ENCODE assay signal across 32 cellular contexts in the genomic region with DNA sequence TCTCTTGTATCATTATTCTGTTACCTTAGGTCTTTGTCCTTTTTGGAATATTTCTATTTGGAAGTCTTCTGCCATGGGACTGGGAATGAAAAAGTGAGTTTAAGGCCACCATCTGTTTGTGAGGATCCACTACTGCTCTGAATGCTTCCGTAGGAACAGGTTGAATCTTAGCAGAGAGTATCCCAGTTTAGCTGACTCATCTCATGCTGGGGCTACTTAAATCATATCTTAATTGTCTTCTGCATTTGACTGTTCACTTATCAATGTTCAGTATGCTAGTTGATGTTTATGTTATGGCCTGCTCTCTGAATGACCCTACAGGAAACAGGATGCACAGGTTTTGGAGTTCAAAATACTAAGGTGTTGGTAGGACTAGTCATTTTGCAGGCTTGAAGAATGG. TPM values are rescaled to one million over a fixed set of nuclear protein-coding genes. Genes with fewer than 3 reads are reported as not detected.
"Had no signal": no experiment of that assay in that cellular context is flagged by ENCODE, and none has a peak within 500 bp of the region (broad histone marks: within the 10 kb centered on the region; RNA-seq: fewer than 3 reads in every experiment).

No MANE protein-coding gene starts in this region.

- H3K27ac ChIP-seq: stomach, suprapubic skin, testis, thoracic aorta, thyroid gland, tibial artery, tibial nerve, transverse colon, upper lobe of left lung, upper lobe of right lung, uterus, vagina had no signal

- H3K27me3 ChIP-seq: suprapubic skin, testis, thyroid gland, tibial artery, tibial nerve, transverse colon, upper lobe of left lung, uterus, vagina had no signal

- ATAC-seq: stimulated activated effector memory CD8-positive, alpha-beta T cell treated with anti-CD3 and anti-CD28 coated beads, Interleukin-12 subunit alpha, Interleukin-12 subunit beta, amount 100 ng/mL, for 72 hours; stimulated activated memory B cell treated with anti-CD40 and anti-IgM and Interleukin-4, amounts not matched to agents 10 μg/mL and 1 μg/mL and 100 μg/mL, for 72 hours; stimulated activated naive B cell treated with anti-CD40 and anti-IgM and Interleukin-4, amounts not matched to agents 10 μg/mL and 1 μg/mL and 100 μg/mL, for 72 hours; stimulated activated naive CD8-positive, alpha-beta T cell treated with anti-CD3 and anti-CD28 coated beads, Interleukin-15, amount 100 ng/mL, for 72 hours; stimulated activated naive CD8-positive, alpha-beta T cell treated with anti-CD3 and anti-CD28 coated beads, Interleukin-15, Interleukin-2, amounts not matched to agents 100 U/mL and 50 U/mL, for 24 hours; upper lobe of right lung had no signal

- H3K4me3 ChIP-seq: stomach, suprapubic skin, testis, thoracic aorta, thyroid gland, tibial artery, tibial nerve, transverse colon, upper lobe of left lung, upper lobe of right lung, uterus, vagina had no signal

- FAIRE-seq: urothelium cell line had no signal

- H3K36me3 ChIP-seq: stomach, suprapubic skin, thoracic aorta, thyroid gland, tibial artery, tibial nerve, transverse colon, upper lobe of left lung, upper lobe of right lung, uterus, vagina had no signal

- H3K9me3 ChIP-seq: stomach, suprapubic skin, testis, thoracic aorta, thyroid gland, tibial artery, tibial nerve, transverse colon, upper lobe of left lung, upper lobe of right lung, uterus, vagina had no signal

- H3K4me1 ChIP-seq: stomach, suprapubic skin, testis, thyroid gland, tibial artery, tibial nerve, transverse colon, upper lobe of left lung, upper lobe of right lung, uterus, vagina had no signal

- DNase-seq: stimulated activated CD4-positive, alpha-beta T cell treated with anti-CD3 and anti-CD28 coated beads, Interleukin-2, amount 100 ng/mL, for 48 hours; stimulated activated CD4-positive, alpha-beta T cell treated with anti-CD3 and anti-CD28 coated beads, Interleukin-4, amount 100 ng/mL, for 1 hour; stimulated activated CD4-positive, alpha-beta T cell treated with anti-CD3 and anti-CD28 coated beads, Interleukin-4, amount 100 ng/mL, for 24 hours; stimulated activated CD4-positive, alpha-beta T cell treated with anti-CD3 and anti-CD28 coated beads, Interleukin-4, amount 100 ng/mL, for 4 hours; stimulated activated CD8-positive, alpha-beta memory T cell treated with anti-CD3 and anti-CD28 coated beads, Interleukin-4, amount 100 ng/mL, for 48 hours; stimulated activated naive B cell treated with anti-CD40 and anti-IgM and Interleukin-4, amounts not matched to agents 10 μg/mL and 1 μg/mL and 100 μg/mL, for 72 hours; stimulated activated naive CD4-positive, alpha-beta T cell; stimulated activated naive CD4-positive, alpha-beta T cell treated with Interleukin-2 at 50 U/mL for 16 hours; stimulated activated naive CD8-positive, alpha-beta T cell treated with anti-CD3 and anti-CD28 coated beads, Interleukin-15, amount 100 ng/mL, for 72 hours; stimulated activated naive CD8-positive, alpha-beta T cell treated with anti-CD3 and anti-CD28 coated beads, Interleukin-15, Interleukin-2, amounts not matched to agents 100 U/mL and 50 U/mL, for 24 hours; stomach; substantia nigra; testis; thyroid gland; tibial artery; transverse colon; trophoblast cell; upper lobe of left lung; upper lobe of right lung; uterus had no signal

RNA-seq across cellular contexts. Expression of gene OR52I2, which starts 1.4 kb away (rescaled TPM):
- total RNA-seq: stomach, subcutaneous adipose tissue, suprapubic skin, temporal lobe, thoracic aorta, thyroid gland, tibial nerve, transverse colon, upper lobe of left lung, upper lobe of right lung, ureter, urinary bladder, uterus, vagina had no signal
- polyA plus RNA-seq: stomach, urinary bladder had no signal

RNA-seq across cellular contexts. Expression of gene OR52I1, which starts 13.7 kb away (rescaled TPM):
- total RNA-seq: stomach, subcutaneous adipose tissue, suprapubic skin, temporal lobe, testis, thoracic aorta, thyroid gland, tibial nerve, transverse colon, upper lobe of left lung, upper lobe of right lung, ureter, urinary bladder, uterus, vagina had no signal
- polyA plus RNA-seq: stomach, urinary bladder had no signal

RNA-seq across cellular contexts. Expression of gene OR52M1, which starts 35.1 kb away (rescaled TPM):
- total RNA-seq: stomach, subcutaneous adipose tissue, suprapubic skin, temporal lobe, testis, thoracic aorta, thyroid gland, tibial nerve, transverse colon, upper lobe of left lung, upper lobe of right lung, ureter, urinary bladder, uterus, vagina had no signal
- polyA plus RNA-seq: stomach, thymus, urinary bladder had no signal

RNA-seq across cellular contexts. Expression of gene OR51D1, which starts 57.2 kb away (rescaled TPM):
- total RNA-seq: stomach, subcutaneous adipose tissue, suprapubic skin, temporal lobe, thoracic aorta, thyroid gland, tibial nerve, transverse colon, upper lobe of left lung, upper lobe of right lung, ureter, urinary bladder, uterus, vagina had no signal
- polyA plus RNA-seq: stomach, urinary bladder had no signal
